2 cellular contexts compared by ENCODE assay signal in genomic region chr14:88128811-88129210, GRCh38.
TF ChIP-seq lines count a peak whose summit lies in the region.

No MANE protein-coding gene starts in this region.

TF ChIP-seq in GM23338, 12 proteins besides CTCF, POLR2A, EP300 and RAD21 (continued from another document):
- TF ChIP-seq EZH2 (IDR thresholded peaks at IDR 0.05; ENCODE audit: low read depth, unreplicated experiment) (no peak), STAT1 (IDR thresholded peaks at IDR 0.05; ENCODE audit: unreplicated experiment) (no peak), EZH2phosphoT487 (IDR thresholded peaks at IDR 0.05; ENCODE audit: unreplicated experiment) (no peak), ZNF331 (CRISPR knock-in tag; IDR thresholded peaks at IDR 0.05; ENCODE audit: low read depth) (no peak), ETS1 (IDR thresholded peaks at IDR 0.05) (no peak), POLR2AphosphoS5 (IDR thresholded peaks at IDR 0.05; ENCODE audit: low read depth) (no peak), ZNF114 (CRISPR knock-in tag; IDR thresholded peaks at IDR 0.05) (no peak), NANOG (IDR thresholded peaks at IDR 0.05; ENCODE audit: borderline replicate concordance) (no peak), ZNF462 (CRISPR knock-in tag; IDR thresholded peaks at IDR 0.05) (no peak), REST (IDR thresholded peaks at IDR 0.05; ENCODE audit: unreplicated experiment) (no peak), CREB1 (CRISPR knock-in tag; IDR thresholded peaks at IDR 0.05; ENCODE audit: low read depth) (no peak)

TF ChIP-seq in H1, 55 proteins besides CTCF, POLR2A, EP300 and RAD21:
- TF ChIP-seq SIN3A (conservative IDR thresholded peaks at IDR 0.05 in 1 of 2, IDR thresholded peaks at IDR 0.05 in 1 of 2; ENCODE audit: low read depth in 1 of 2, low read length in 2 of 2): no peak
- no peak for TF ChIP-seq BRCA1 (IDR thresholded peaks at IDR 0.05; ENCODE audit: low read depth, low read length)
- TF ChIP-seq TAF1 (IDR thresholded peaks at IDR 0.05; ENCODE audit: low read depth, low read length): no peak
- no peak for TF ChIP-seq CHD2 (IDR thresholded peaks at IDR 0.05; ENCODE audit: low read length)
- TF ChIP-seq NRF1 (IDR thresholded peaks at IDR 0.05; ENCODE audit: low read depth, low read length): no peak
- no peak for TF ChIP-seq SUZ12 (IDR thresholded peaks at IDR 0.05; ENCODE audit: low read length)
- no peak for TF ChIP-seq BCL11A (IDR thresholded peaks at IDR 0.05; ENCODE audit: low read depth in 2 of 2, low read length in 2 of 2)
- TF ChIP-seq FOSL1 (IDR thresholded peaks at IDR 0.05; ENCODE audit: insufficient read depth, low read depth, low read length): no peak
- no peak for TF ChIP-seq SP2 (IDR thresholded peaks at IDR 0.05; ENCODE audit: low read length)
- no peak for TF ChIP-seq JUND (IDR thresholded peaks at IDR 0.05; ENCODE audit: low read length)
- TF ChIP-seq RNF2 (IDR thresholded peaks at IDR 0.05; ENCODE audit: borderline replicate concordance, low read depth, low read length, missing control alignments, poor library complexity, severe bottlenecking): no peak
- TF ChIP-seq EGR1 (IDR thresholded peaks at IDR 0.05; ENCODE audit: borderline replicate concordance, low read depth, low read length): no peak
- TF ChIP-seq RBBP5 (IDR thresholded peaks at IDR 0.05; ENCODE audit: borderline replicate concordance, low read depth, low read length): no peak
- no peak for TF ChIP-seq CBX8 (IDR thresholded peaks at IDR 0.05; ENCODE audit: borderline replicate concordance, low read depth, low read length)
- no peak for TF ChIP-seq USF2 (IDR thresholded peaks at IDR 0.05; ENCODE audit: low read length)
